8 cellular contexts compared by ENCODE assay signal in genomic region chr13:101416181-101417042, GRCh38. TPM values are rescaled to one million over a fixed set of nuclear protein-coding genes. Genes with fewer than 3 reads are reported as not detected.
DNase-seq lines count a peak whose midpoint lies in the region; ATAC-seq, FAIRE-seq and TF ChIP-seq lines count a peak whose summit lies in the region.

Gene NALCN (minus strand): TSS chr13:101416508. CDS start chr13:101399126, 17,382 bp downstream.

- no peaks in the 10 kb centered on the region for H3K9me3 Mint-ChIP-seq in H9
- H3K9me3 Mint-ChIP-seq in activated naive CD8-positive, alpha-beta T cell (ENCODE audit: low read depth): no peaks in the 10 kb centered on the region

- H3K27me3 ChIP-seq in H9 (ENCODE audit: insufficient read depth, low read length) (peaks cover 7% of the 10 kb centered on the region; the same call in 1 of the 2 replicates), right atrium auricular region (no peaks in the 10 kb centered on the region)

- no peak within 1 kb of the TSS; a peak in 1 of 7 replicates for H3K27ac Mint-ChIP-seq in H9
- no peak within 1 kb of the TSS for H3K27ac Mint-ChIP-seq in activated naive CD8-positive, alpha-beta T cell

- no peak within 1 kb of the TSS for H3T11ph ChIP-seq in H9 (ENCODE audit: low read length)

- peaks cover 9% of the 10 kb centered on the region for H3K23me2 ChIP-seq in H9 (ENCODE audit: insufficient read length, low read depth, low read length, poor library complexity, severe bottlenecking)

- no peaks in the 10 kb centered on the region for H4K20me1 ChIP-seq in H9 (ENCODE audit: control insufficient read depth, insufficient read depth, insufficient read length)

- H3K79me1 ChIP-seq in H9 (ENCODE audit: insufficient read depth, low read depth, low read length, poor library complexity, severe bottlenecking): no peaks in the 10 kb centered on the region

- no peak within 1 kb of the TSS for H2BK12ac ChIP-seq in H9 (ENCODE audit: insufficient read length, low read depth, low read length)

- no peaks in the 10 kb centered on the region for H3K79me2 ChIP-seq in H9 (ENCODE audit: insufficient read depth, low read length)

- 1% methylated on average over 31 of the region's 85 CpGs for WGBS in A549 (ENCODE audit: missing lambda C conversion rate)
- WGBS in H9 (ENCODE audit: extremely low coverage, insufficient read length, low lambda C conversion rate): no CpG with 5 or more reads among the region's 85 CpGs

- H3K36me3 ChIP-seq in right atrium auricular region: no peaks in the 10 kb centered on the region

- H3K4me3 Mint-ChIP-seq in H9: peak within 1 kb of the TSS; percentile 76 to 86
- peak within 1 kb of the TSS; percentile 65 for H3K4me3 Mint-ChIP-seq in activated naive CD8-positive, alpha-beta T cell

- H3K4me1 ChIP-seq in A549: peaks cover 13% of the 10 kb centered on the region
- H3K4me1 ChIP-seq in H9 (ENCODE audit: insufficient read depth, low read length): no peaks in the 10 kb centered on the region
- peaks cover 0 to 7% of the 10 kb centered on the region in 2 donors for H3K4me1 ChIP-seq in right atrium auricular region

- H3K18ac ChIP-seq in H9 (ENCODE audit: insufficient read length, low read depth, low read length): no peak within 1 kb of the TSS

- no peak within 1 kb of the TSS for H3K23ac ChIP-seq in H9 (ENCODE audit: insufficient read length, low read depth, low read length)

- peaks cover 29% of the 10 kb centered on the region for H3K27me3 Mint-ChIP-seq in H9 (ENCODE audit: low read depth)
- peaks cover 32% of the 10 kb centered on the region for H3K27me3 Mint-ChIP-seq in activated naive CD8-positive, alpha-beta T cell

- FAIRE-seq in A549 (lab: Jason Lieb, UNC): no peak
- FAIRE-seq in GM12892 (lab: Jason Lieb, UNC): no peak

- H3K9ac ChIP-seq in H9 (ENCODE audit: extremely low read depth, insufficient read length, low read length): no peak within 1 kb of the TSS

- H2BK5ac ChIP-seq in H9 (ENCODE audit: insufficient read length, low read length): no peak within 1 kb of the TSS

- no peak within 1 kb of the TSS for H2AFZ ChIP-seq in H9 (ENCODE audit: low read length)

- no peak within 1 kb of the TSS for H4K5ac ChIP-seq in H9 (ENCODE audit: insufficient read length, low read depth, low read length)

- CTCF ChIA-PET in A549 (lab: Yijun Ruan, JAX): no interaction called here

- H3K56ac ChIP-seq in H9 (ENCODE audit: insufficient read length, low read depth, low read length): no peak within 1 kb of the TSS

- H3K4me3 ChIP-seq in A549 (peak within 1 kb of the TSS; percentile 65), right atrium auricular region (peak within 1 kb of the TSS; percentile 67 to 68)

- POLR2A ChIA-PET in A549 (lab: Yijun Ruan, JAX): no interaction called here

- ATAC-seq in A549: peak; percentile 89 to 93

- no peak within 1 kb of the TSS for H4K8ac ChIP-seq in H9 (replicated peaks; ENCODE audit: insufficient read length, low read depth, low read length)

- no peak within 1 kb of the TSS for H2BK15ac ChIP-seq in H9 (ENCODE audit: low read depth, low read length)

- H4K91ac ChIP-seq in H9 (ENCODE audit: insufficient read length, low read depth, low read length): no peak within 1 kb of the TSS

- no peak within 1 kb of the TSS for H3K4ac ChIP-seq in H9 (ENCODE audit: low read depth, low read length)

- peak; percentile 6 to 24 for DNase-seq in A549 (ENCODE audit: low read depth in 1 of 2, low spot score in 1 of 2)
- peak; percentile 39 for DNase-seq in H9
- DNase-seq in right atrium auricular region (ENCODE audit: low spot score): no peak
- peak; percentile 41 for DNase-seq in putamen (ENCODE audit: low spot score)
- no peak for DNase-seq in GM12892 (ENCODE audit: insufficient read length)
- no peak for DNase-seq in amniotic stem cell (lab: John Stamatoyannopoulos, UW)
- DNase-seq in kidney glomerular epithelial cell (lab: John Stamatoyannopoulos, UW): no peak

- no peak for TF ChIP-seq POLR2A in A549 (IDR thresholded peaks at IDR 0.05; ENCODE audit: low read length)
- TF ChIP-seq POLR2A in GM12892 (IDR thresholded peaks at IDR 0.05; ENCODE audit: low read depth, low read length): no peak

- H3K4me1 Mint-ChIP-seq in H9: peaks cover 8 to 14% of the 10 kb centered on the region in 2 experiments
- H3K4me1 Mint-ChIP-seq in activated naive CD8-positive, alpha-beta T cell (ENCODE audit: low read depth): peaks cover 1% of the 10 kb centered on the region

- TF ChIP-seq RAD21 in A549 (conservative IDR thresholded peaks at IDR 0.05 in 1 of 2, IDR thresholded peaks at IDR 0.05 in 1 of 2): no peak

- H3K36me3 Mint-ChIP-seq in H9 (ENCODE audit: insufficient read depth in 1 of 3, low read depth in 3 of 3): no peaks in the 10 kb centered on the region; a peak in 1 of 7 replicates
- H3K36me3 Mint-ChIP-seq in activated naive CD8-positive, alpha-beta T cell: no peaks in the 10 kb centered on the region

- H3K9me3 ChIP-seq in A549 (no peaks in the 10 kb centered on the region), H9 (ENCODE audit: control insufficient read depth, low read depth, low read length) (no peaks in the 10 kb centered on the region), right atrium auricular region (no peaks in the 10 kb centered on the region)

- TF ChIP-seq CTCF in A549 (IDR thresholded peaks at IDR 0.05) (no peak), H9 (conservative IDR thresholded peaks at IDR 0.05) (no peak), right atrium auricular region (IDR thresholded peaks at IDR 0.05) (no peak)

- peak within 1 kb of the TSS; percentile 84 to 88 for H3K27ac ChIP-seq in A549
- H3K27ac ChIP-seq in H9 (ENCODE audit: insufficient read length, low read depth, low read length): no peak within 1 kb of the TSS
- H3K27ac ChIP-seq in right atrium auricular region: peak within 1 kb of the TSS; percentile 83 to 95

- TF ChIP-seq EP300 in A549 (IDR thresholded peaks at IDR 0.05): no peak

- no peak within 1 kb of the TSS for H2BK20ac ChIP-seq in H9 (ENCODE audit: low read depth, low read length, poor library complexity, severe bottlenecking)

- no peak within 1 kb of the TSS for H2BK120ac ChIP-seq in H9 (ENCODE audit: low read depth, low read length, poor library complexity, severe bottlenecking)

- no peak within 1 kb of the TSS for H2AK5ac ChIP-seq in H9 (ENCODE audit: insufficient read length, low read length)

- no peak within 1 kb of the TSS for H3K14ac ChIP-seq in H9 (ENCODE audit: insufficient read depth, low read length)

- H3K4me2 ChIP-seq in A549: peak within 1 kb of the TSS; percentile 85
- peak within 1 kb of the TSS; percentile 67 for H3K4me2 ChIP-seq in H9 (ENCODE audit: insufficient read depth, insufficient read length, low read length)

TF ChIP-seq in A549, 52 proteins besides CTCF, POLR2A, EP300 and RAD21:
- TF ChIP-seq MAX (IDR thresholded peaks at IDR 0.05) (peak; percentile 27; the same call in 1 of the 2 replicates), JUN (IDR thresholded peaks at IDR 0.05) (no peak), ZFP36 (IDR thresholded peaks at IDR 0.05; ENCODE audit: borderline replicate concordance, partially characterized antibody) (no peak), HOXA7 (CRISPR knock-in tag; IDR thresholded peaks at IDR 0.05) (no peak), RCOR1 (IDR thresholded peaks at IDR 0.05; ENCODE audit: low read depth, low read length) (no peak), HDAC2 (IDR thresholded peaks at IDR 0.05) (no peak), GATA3 (IDR thresholded peaks at IDR 0.05; ENCODE audit: borderline replicate concordance) (no peak), EHF (CRISPR knock-in tag; IDR thresholded peaks at IDR 0.05) (no peak), ZC3H11A (IDR thresholded peaks at IDR 0.05) (no peak), KDM1A (IDR thresholded peaks at IDR 0.05; ENCODE audit: low read depth) (no peak), PHF8 (IDR thresholded peaks at IDR 0.05; ENCODE audit: borderline replicate concordance, low read depth) (peak; percentile 34; the same call in 1 of the 2 replicates), ESRRA (IDR thresholded peaks at IDR 0.05; ENCODE audit: borderline replicate concordance, low read length) (no peak)

RNA-seq across cellular contexts. Expression of gene NALCN, which starts in this region (rescaled TPM):
- polyA plus RNA-seq in A549 (2011; rRNA removed): 3.8 and 4.9 TPM in 2 replicates
- polyA plus RNA-seq in A549 (2012; cell fraction: cytosol; rRNA removed): 2.5 and 3.0 TPM in 2 replicates
- polyA plus RNA-seq in A549 (2012; cell fraction: nucleus; rRNA removed): 2.0 and 2.7 TPM in 2 replicates
- polyA plus RNA-seq in A549 (2017; fragmentation: RNase III; extraction: RNeasy Plus Mini Kit Qiagen cat#74134 plus additional on column Dnase treatment): 1.8 to 2.7 TPM (median 2.2 TPM) in 3 replicates
- polyA minus RNA-seq in A549 (2011; rRNA and poly(A)+ RNA removed): 7.4 and 8.3 TPM in 2 replicates
- total RNA-seq in H9 (2021): 0.09 and 0.26 TPM in 2 replicates
- total RNA-seq in right atrium auricular region: 10 to 100 TPM in 1 of 2 donors, 1 to 10 TPM in 1; 6.2 to 21.1 TPM
- not detected for polyA plus RNA-seq in GM12892 (2012; ENCODE audit: missing spikeins)

Comparison
In these comparisons a context has a peak if more than half of its experiments do, and no peak if none do; other contexts are left out.
1. Peak in DNase-seq and H3K4me2 ChIP-seq in H9; RNA of the gene not detected or under 1 TPM.
2. DNase-seq: peak in A549 (2 of 2) and putamen (single experiment); none in right atrium auricular region (single experiment), GM12892 (single experiment), amniotic stem cell (single experiment) and kidney glomerular epithelial cell (single experiment).